1 cellular context compared by ENCODE assay signal in the genomic region with DNA sequence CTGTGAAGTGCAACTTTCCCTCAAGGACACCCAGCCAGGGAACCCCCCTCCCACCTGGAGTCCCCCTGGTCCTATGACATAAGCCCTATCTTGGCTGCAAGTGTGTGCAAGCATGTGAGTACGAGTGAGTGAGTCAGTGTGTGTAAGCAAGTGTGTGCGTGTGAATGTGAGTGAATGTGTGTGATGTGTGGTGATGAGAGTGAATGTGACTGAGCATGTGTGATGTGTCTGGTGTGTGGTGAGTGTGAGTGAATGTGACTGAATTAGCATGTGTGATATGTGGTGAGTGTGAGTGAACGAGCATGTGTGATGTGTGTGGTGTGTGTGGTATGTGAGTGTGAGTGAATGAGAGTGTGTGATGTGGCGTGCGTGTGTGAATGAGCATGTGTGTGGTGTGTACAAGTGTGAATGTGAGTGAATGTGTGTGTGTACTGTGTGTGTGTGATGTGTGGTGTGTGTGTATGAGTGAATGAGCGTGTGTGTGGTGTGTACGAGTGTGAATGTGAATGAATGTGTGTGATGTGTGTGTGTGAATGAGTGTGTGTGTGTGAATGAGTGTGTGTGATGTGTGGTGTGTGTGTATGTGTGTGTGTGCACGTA.
TF ChIP-seq lines count a peak whose summit lies in the region.

No MANE protein-coding gene starts in this region.

TF ChIP-seq in HEK293, 187 proteins besides CTCF, POLR2A, EP300 and RAD21 (continued from another document and continues in another):
- TF ChIP-seq ZNF768 (tag by site-specific recombination; IDR thresholded peaks at IDR 0.05) (no peak), ZNF76 (tag by site-specific recombination; IDR thresholded peaks at IDR 0.05; ENCODE audit: borderline replicate concordance, low read depth) (no peak), ZNF391 (tag by site-specific recombination; IDR thresholded peaks at IDR 0.05; ENCODE audit: borderline replicate concordance, low read depth) (no peak), ZNF510 (tag by site-specific recombination; IDR thresholded peaks at IDR 0.05; ENCODE audit: insufficient replicate concordance) (no peak), ZNF140 (tag by site-specific recombination; IDR thresholded peaks at IDR 0.05) (no peak), ZNF548 (tag by site-specific recombination; IDR thresholded peaks at IDR 0.05) (no peak; the same call in 1 of the 2 replicates), ZNF670 (tag by site-specific recombination; IDR thresholded peaks at IDR 0.05; ENCODE audit: low read depth) (peak; percentile 95), GLIS2 (tag by site-specific recombination; IDR thresholded peaks at IDR 0.05) (peak; percentile 64; the same call in 1 of the 2 replicates), ZNF585B (tag by site-specific recombination; IDR thresholded peaks at IDR 0.05) (no peak), KLF8 (tag by site-specific recombination; IDR thresholded peaks at IDR 0.05) (no peak), ZFHX2 (tag by site-specific recombination; conservative IDR thresholded peaks at IDR 0.05) (peak; percentile 68), ZNF791 (tag by site-specific recombination; IDR thresholded peaks at IDR 0.05) (peak; percentile 83; the same call in 1 of the 2 replicates), ZNF776 (tag by site-specific recombination; IDR thresholded peaks at IDR 0.05; ENCODE audit: borderline replicate concordance) (peak; percentile 91; the same call in 1 of the 2 replicates), ZBTB21 (tag by site-specific recombination; IDR thresholded peaks at IDR 0.05) (peak; percentile 65), ZNF114 (tag by site-specific recombination; IDR thresholded peaks at IDR 0.05) (peak; percentile 98), ZFP41 (tag by site-specific recombination; IDR thresholded peaks at IDR 0.05; ENCODE audit: borderline replicate concordance) (no peak), ZEB2 (tag by site-specific recombination; IDR thresholded peaks at IDR 0.05) (no peak), ZBTB1 (tag by site-specific recombination; IDR thresholded peaks at IDR 0.05) (no peak), ZNF24 (tag by site-specific recombination; IDR thresholded peaks at IDR 0.05) (no peak), ZNF138 (tag by site-specific recombination; IDR thresholded peaks at IDR 0.05; ENCODE audit: borderline replicate concordance) (no peak), BCL11B (tag by site-specific recombination; IDR thresholded peaks at IDR 0.05; ENCODE audit: low read depth) (no peak), ZNF843 (tag by site-specific recombination; IDR thresholded peaks at IDR 0.05) (no peak), ZBTB7A (tag by site-specific recombination; IDR thresholded peaks at IDR 0.05; ENCODE audit: low read depth) (peak; percentile 44; the same call in 1 of the 2 replicates), ZNF785 (tag by site-specific recombination; IDR thresholded peaks at IDR 0.05) (peak; percentile 92; the same call in 1 of the 2 replicates), ZNF335 (tag by site-specific recombination; conservative IDR thresholded peaks at IDR 0.05) (no peak), ZNF571 (tag by site-specific recombination; IDR thresholded peaks at IDR 0.05) (peak; percentile 74; the same call in 1 of the 2 replicates), ZNF677 (tag by site-specific recombination; IDR thresholded peaks at IDR 0.05) (no peak), ZNF544 (tag by site-specific recombination; IDR thresholded peaks at IDR 0.05) (no peak), ZNF10 (tag by site-specific recombination; IDR thresholded peaks at IDR 0.05) (no peak), ZNF174 (tag by site-specific recombination; IDR thresholded peaks at IDR 0.05) (no peak), ZNF112 (tag by site-specific recombination; IDR thresholded peaks at IDR 0.05) (no peak), ZNF350 (tag by site-specific recombination; IDR thresholded peaks at IDR 0.05) (no peak), SALL2 (tag by site-specific recombination; IDR thresholded peaks at IDR 0.05; ENCODE audit: borderline replicate concordance) (no peak; the same call in 1 of the 2 replicates), KLF7 (tag by site-specific recombination; IDR thresholded peaks at IDR 0.05; ENCODE audit: borderline replicate concordance) (no peak), GLI4 (tag by site-specific recombination; IDR thresholded peaks at IDR 0.05) (peak; percentile 38; the same call in 1 of the 2 replicates)
- TF ChIP-seq, protein P1, sequence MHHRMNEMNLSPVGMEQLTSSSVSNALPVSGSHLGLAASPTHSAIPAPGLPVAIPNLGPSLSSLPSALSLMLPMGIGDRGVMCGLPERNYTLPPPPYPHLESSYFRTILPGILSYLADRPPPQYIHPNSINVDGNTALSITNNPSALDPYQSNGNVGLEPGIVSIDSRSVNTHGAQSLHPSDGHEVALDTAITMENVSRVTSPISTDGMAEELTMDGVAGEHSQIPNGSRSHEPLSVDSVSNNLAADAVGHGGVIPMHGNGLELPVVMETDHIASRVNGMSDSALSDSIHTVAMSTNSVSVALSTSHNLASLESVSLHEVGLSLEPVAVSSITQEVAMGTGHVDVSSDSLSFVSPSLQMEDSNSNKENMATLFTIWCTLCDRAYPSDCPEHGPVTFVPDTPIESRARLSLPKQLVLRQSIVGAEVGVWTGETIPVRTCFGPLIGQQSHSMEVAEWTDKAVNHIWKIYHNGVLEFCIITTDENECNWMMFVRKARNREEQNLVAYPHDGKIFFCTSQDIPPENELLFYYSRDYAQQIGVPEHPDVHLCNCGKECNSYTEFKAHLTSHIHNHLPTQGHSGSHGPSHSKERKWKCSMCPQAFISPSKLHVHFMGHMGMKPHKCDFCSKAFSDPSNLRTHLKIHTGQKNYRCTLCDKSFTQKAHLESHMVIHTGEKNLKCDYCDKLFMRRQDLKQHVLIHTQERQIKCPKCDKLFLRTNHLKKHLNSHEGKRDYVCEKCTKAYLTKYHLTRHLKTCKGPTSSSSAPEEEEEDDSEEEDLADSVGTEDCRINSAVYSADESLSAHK (tag by site-specific recombination; IDR thresholded peaks at IDR 0.05): no peak
- TF ChIP-seq, protein P2, sequence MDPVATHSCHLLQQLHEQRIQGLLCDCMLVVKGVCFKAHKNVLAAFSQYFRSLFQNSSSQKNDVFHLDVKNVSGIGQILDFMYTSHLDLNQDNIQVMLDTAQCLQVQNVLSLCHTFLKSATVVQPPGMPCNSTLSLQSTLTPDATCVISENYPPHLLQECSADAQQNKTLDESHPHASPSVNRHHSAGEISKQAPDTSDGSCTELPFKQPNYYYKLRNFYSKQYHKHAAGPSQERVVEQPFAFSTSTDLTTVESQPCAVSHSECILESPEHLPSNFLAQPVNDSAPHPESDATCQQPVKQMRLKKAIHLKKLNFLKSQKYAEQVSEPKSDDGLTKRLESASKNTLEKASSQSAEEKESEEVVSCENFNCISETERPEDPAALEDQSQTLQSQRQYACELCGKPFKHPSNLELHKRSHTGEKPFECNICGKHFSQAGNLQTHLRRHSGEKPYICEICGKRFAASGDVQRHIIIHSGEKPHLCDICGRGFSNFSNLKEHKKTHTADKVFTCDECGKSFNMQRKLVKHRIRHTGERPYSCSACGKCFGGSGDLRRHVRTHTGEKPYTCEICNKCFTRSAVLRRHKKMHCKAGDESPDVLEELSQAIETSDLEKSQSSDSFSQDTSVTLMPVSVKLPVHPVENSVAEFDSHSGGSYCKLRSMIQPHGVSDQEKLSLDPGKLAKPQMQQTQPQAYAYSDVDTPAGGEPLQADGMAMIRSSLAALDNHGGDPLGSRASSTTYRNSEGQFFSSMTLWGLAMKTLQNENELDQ (tag by site-specific recombination; IDR thresholded peaks at IDR 0.05; ENCODE audit: low read depth): no peak
- TF ChIP-seq, protein P3, sequence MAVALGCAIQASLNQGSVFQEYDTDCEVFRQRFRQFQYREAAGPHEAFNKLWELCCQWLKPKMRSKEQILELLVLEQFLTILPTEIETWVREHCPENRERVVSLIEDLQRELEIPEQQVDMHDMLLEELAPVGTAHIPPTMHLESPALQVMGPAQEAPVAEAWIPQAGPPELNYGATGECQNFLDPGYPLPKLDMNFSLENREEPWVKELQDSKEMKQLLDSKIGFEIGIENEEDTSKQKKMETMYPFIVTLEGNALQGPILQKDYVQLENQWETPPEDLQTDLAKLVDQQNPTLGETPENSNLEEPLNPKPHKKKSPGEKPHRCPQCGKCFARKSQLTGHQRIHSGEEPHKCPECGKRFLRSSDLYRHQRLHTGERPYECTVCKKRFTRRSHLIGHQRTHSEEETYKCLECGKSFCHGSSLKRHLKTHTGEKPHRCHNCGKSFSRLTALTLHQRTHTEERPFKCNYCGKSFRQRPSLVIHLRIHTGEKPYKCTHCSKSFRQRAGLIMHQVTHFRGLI (tag by site-specific recombination; IDR thresholded peaks at IDR 0.05): no peak
- TF ChIP-seq, protein P4, sequence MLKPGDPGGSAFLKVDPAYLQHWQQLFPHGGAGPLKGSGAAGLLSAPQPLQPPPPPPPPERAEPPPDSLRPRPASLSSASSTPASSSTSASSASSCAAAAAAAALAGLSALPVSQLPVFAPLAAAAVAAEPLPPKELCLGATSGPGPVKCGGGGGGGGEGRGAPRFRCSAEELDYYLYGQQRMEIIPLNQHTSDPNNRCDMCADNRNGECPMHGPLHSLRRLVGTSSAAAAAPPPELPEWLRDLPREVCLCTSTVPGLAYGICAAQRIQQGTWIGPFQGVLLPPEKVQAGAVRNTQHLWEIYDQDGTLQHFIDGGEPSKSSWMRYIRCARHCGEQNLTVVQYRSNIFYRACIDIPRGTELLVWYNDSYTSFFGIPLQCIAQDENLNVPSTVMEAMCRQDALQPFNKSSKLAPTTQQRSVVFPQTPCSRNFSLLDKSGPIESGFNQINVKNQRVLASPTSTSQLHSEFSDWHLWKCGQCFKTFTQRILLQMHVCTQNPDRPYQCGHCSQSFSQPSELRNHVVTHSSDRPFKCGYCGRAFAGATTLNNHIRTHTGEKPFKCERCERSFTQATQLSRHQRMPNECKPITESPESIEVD (tag by site-specific recombination; IDR thresholded peaks at IDR 0.05): no peak
- TF ChIP-seq, protein P5, sequence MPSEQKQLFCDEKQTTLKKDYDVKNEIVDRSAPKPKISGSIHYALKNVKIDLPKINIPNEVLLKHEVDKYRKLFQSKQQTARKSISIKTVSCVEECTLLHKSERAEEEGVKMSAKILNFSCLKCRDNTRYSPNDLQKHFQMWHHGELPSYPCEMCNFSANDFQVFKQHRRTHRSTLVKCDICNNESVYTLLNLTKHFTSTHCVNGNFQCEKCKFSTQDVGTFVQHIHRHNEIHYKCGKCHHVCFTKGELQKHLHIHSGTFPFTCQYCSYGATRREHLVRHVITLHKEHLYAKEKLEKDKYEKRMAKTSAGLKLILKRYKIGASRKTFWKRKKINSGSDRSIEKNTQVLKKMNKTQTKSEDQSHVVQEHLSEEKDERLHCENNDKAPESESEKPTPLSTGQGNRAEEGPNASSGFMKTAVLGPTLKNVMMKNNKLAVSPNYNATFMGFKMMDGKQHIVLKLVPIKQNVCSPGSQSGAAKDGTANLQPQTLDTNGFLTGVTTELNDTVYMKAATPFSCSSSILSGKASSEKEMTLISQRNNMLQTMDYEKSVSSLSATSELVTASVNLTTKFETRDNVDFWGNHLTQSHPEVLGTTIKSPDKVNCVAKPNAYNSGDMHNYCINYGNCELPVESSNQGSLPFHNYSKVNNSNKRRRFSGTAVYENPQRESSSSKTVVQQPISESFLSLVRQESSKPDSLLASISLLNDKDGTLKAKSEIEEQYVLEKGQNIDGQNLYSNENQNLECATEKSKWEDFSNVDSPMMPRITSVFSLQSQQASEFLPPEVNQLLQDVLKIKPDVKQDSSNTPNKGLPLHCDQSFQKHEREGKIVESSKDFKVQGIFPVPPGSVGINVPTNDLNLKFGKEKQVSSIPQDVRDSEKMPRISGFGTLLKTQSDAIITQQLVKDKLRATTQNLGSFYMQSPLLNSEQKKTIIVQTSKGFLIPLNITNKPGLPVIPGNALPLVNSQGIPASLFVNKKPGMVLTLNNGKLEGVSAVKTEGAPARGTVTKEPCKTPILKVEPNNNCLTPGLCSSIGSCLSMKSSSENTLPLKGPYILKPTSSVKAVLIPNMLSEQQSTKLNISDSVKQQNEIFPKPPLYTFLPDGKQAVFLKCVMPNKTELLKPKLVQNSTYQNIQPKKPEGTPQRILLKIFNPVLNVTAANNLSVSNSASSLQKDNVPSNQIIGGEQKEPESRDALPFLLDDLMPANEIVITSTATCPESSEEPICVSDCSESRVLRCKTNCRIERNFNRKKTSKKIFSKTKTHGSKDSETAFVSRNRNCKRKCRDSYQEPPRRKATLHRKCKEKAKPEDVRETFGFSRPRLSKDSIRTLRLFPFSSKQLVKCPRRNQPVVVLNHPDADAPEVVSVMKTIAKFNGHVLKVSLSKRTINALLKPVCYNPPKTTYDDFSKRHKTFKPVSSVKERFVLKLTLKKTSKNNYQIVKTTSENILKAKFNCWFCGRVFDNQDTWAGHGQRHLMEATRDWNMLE (tag by site-specific recombination; conservative IDR thresholded peaks at IDR 0.05; ENCODE audit: low read depth): no peak
- TF ChIP-seq, protein P6, sequence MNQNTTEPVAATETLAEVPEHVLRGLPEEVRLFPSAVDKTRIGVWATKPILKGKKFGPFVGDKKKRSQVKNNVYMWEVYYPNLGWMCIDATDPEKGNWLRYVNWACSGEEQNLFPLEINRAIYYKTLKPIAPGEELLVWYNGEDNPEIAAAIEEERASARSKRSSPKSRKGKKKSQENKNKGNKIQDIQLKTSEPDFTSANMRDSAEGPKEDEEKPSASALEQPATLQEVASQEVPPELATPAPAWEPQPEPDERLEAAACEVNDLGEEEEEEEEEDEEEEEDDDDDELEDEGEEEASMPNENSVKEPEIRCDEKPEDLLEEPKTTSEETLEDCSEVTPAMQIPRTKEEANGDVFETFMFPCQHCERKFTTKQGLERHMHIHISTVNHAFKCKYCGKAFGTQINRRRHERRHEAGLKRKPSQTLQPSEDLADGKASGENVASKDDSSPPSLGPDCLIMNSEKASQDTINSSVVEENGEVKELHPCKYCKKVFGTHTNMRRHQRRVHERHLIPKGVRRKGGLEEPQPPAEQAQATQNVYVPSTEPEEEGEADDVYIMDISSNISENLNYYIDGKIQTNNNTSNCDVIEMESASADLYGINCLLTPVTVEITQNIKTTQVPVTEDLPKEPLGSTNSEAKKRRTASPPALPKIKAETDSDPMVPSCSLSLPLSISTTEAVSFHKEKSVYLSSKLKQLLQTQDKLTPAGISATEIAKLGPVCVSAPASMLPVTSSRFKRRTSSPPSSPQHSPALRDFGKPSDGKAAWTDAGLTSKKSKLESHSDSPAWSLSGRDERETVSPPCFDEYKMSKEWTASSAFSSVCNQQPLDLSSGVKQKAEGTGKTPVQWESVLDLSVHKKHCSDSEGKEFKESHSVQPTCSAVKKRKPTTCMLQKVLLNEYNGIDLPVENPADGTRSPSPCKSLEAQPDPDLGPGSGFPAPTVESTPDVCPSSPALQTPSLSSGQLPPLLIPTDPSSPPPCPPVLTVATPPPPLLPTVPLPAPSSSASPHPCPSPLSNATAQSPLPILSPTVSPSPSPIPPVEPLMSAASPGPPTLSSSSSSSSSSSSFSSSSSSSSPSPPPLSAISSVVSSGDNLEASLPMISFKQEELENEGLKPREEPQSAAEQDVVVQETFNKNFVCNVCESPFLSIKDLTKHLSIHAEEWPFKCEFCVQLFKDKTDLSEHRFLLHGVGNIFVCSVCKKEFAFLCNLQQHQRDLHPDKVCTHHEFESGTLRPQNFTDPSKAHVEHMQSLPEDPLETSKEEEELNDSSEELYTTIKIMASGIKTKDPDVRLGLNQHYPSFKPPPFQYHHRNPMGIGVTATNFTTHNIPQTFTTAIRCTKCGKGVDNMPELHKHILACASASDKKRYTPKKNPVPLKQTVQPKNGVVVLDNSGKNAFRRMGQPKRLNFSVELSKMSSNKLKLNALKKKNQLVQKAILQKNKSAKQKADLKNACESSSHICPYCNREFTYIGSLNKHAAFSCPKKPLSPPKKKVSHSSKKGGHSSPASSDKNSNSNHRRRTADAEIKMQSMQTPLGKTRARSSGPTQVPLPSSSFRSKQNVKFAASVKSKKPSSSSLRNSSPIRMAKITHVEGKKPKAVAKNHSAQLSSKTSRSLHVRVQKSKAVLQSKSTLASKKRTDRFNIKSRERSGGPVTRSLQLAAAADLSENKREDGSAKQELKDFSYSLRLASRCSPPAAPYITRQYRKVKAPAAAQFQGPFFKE (tag by site-specific recombination; IDR thresholded peaks at IDR 0.05; ENCODE audit: borderline replicate concordance): peak; percentile 97
